Comparison of ENCODE assay signal across 14 cellular contexts in genomic region chr7:41889040-41889439, GRCh38.
A peak's percentile ranks its signal among the peaks of the same experiment; 100 is the strongest.
DNase-seq lines count a peak whose midpoint lies in the region; ATAC-seq and TF ChIP-seq lines count a peak whose summit lies in the region.
"Had no signal": no experiment of that assay in that cellular context is flagged by ENCODE, and none has a peak within 500 bp of the region (broad histone marks: within the 10 kb centered on the region; RNA-seq: fewer than 3 reads in every experiment).

No MANE protein-coding gene starts in this region.

- no peak overlapping the region for H3K4me3 Mint-ChIP-seq in natural killer cell
- no peak overlapping the region for H3K4me3 Mint-ChIP-seq in natural killer cell treated with Interleukin-12 subunit alpha and Interleukin-12 subunit beta and Interleukin-15 and Interleukin-18, amount 100 ng/mL, for 72 hours
- no peak overlapping the region for H3K4me3 Mint-ChIP-seq in T-helper 17 cell
- H3K4me3 Mint-ChIP-seq: activated naive CD4-positive, alpha-beta T cell treated with anti-CD3 and anti-CD28 coated beads for 36 hours had no signal

- no peaks in the 10 kb centered on the region for H3K27me3 Mint-ChIP-seq in natural killer cell (ENCODE audit: low read depth in 2 of 2)
- H3K27me3 Mint-ChIP-seq in natural killer cell treated with Interleukin-12 subunit alpha and Interleukin-12 subunit beta and Interleukin-15 and Interleukin-18, amount 100 ng/mL, for 72 hours, result no peaks in the 10 kb centered on the region
- H3K27me3 Mint-ChIP-seq in T-helper 17 cell, result peaks cover 23% of the 10 kb centered on the region

- H4K8ac ChIP-seq in mesendoderm (ENCODE audit: low read depth, low read length), result no peak overlapping the region

- H3K4me2 ChIP-seq in mesendoderm (ENCODE audit: low read length), result no peak overlapping the region

- no peak overlapping the region for H3K27ac ChIP-seq in mesendoderm (ENCODE audit: low read depth, low read length)
- H3K27ac ChIP-seq: sigmoid colon, thoracic aorta had no signal

- no peaks in the 10 kb centered on the region for H3K36me3 ChIP-seq in mesendoderm (ENCODE audit: control insufficient read depth, insufficient read depth, low read length)
- H3K36me3 ChIP-seq: sigmoid colon, thoracic aorta had no signal

- intact Hi-C loops in natural killer cell (cut with micrococcal nuclease), result no loop called here

- H3K23ac ChIP-seq in mesendoderm (ENCODE audit: low read length), result no peak overlapping the region

- no peak overlapping the region for H3K4ac ChIP-seq in mesendoderm (ENCODE audit: low read depth, low read length)

- H3K56ac ChIP-seq in mesendoderm (ENCODE audit: low read length), result no peak overlapping the region

- TF ChIP-seq CTCF in natural killer cell (IDR thresholded peaks at IDR 0.05), result no peak

- no peak overlapping the region for H2BK5ac ChIP-seq in mesendoderm (ENCODE audit: low read length)

- H3K27me3 ChIP-seq in mesendoderm (ENCODE audit: insufficient read depth, low read length, poor library complexity), result no peaks in the 10 kb centered on the region
- H3K27me3 ChIP-seq: sigmoid colon had no signal

- H3K4me1 ChIP-seq in mesendoderm (ENCODE audit: control insufficient read depth, low read depth, low read length), result peaks cover 2% of the 10 kb centered on the region

- H3K27ac Mint-ChIP-seq in natural killer cell (no peak overlapping the region), T-helper 17 cell (no peak overlapping the region)
- H3K27ac Mint-ChIP-seq in natural killer cell treated with Interleukin-12 subunit alpha and Interleukin-12 subunit beta and Interleukin-15 and Interleukin-18, amount 100 ng/mL, for 72 hours, result peak overlapping the region in 1 of 2 donors; percentile 78
- H3K27ac Mint-ChIP-seq: activated naive CD4-positive, alpha-beta T cell treated with anti-CD3 and anti-CD28 coated beads for 36 hours had no signal

- no peak overlapping the region for H2BK15ac ChIP-seq in mesendoderm (replicated peaks; ENCODE audit: low read depth)

- no peak overlapping the region for H3K18ac ChIP-seq in mesendoderm (ENCODE audit: low read length)

- DNase-seq in natural killer cell (no peak), T-helper 17 cell (no peak), mesendoderm (no peak), dedifferentiated amniotic fluid mesenchymal stem cell (ENCODE audit: extremely low spot score) (no peak), islet precursor cell (no peak)
- no peak for DNase-seq in natural killer cell treated with Interleukin-12 subunit alpha and Interleukin-12 subunit beta and Interleukin-15 and Interleukin-18, amount 100 ng/mL, for 72 hours (ENCODE audit: low spot score)
- DNase-seq: activated CD4-positive, alpha-beta T cell treated with anti-CD3 and anti-CD28 coated beads, Interleukin-2, amount 50 U/mL, for 4 hours; activated naive CD4-positive, alpha-beta T cell treated with anti-CD3 and anti-CD28 coated beads for 36 hours; DMS153; NCI-H1436 treated with DMSO at 0.1 percent for 48 hours; sigmoid colon had no signal

- H2AK5ac ChIP-seq in mesendoderm (ENCODE audit: low read length), result no peak overlapping the region

- no peaks in the 10 kb centered on the region for H3K9me3 ChIP-seq in T-helper 17 cell (ENCODE audit: control insufficient read depth, low read length, poor library complexity, severe bottlenecking)
- H3K9me3 ChIP-seq: sigmoid colon, thoracic aorta had no signal

- H3K4me1 Mint-ChIP-seq in natural killer cell (no peaks in the 10 kb centered on the region), T-helper 17 cell (peaks cover 6% of the 10 kb centered on the region)
- peaks cover 33 to 56% of the 10 kb centered on the region in 2 donors for H3K4me1 Mint-ChIP-seq in natural killer cell treated with Interleukin-12 subunit alpha and Interleukin-12 subunit beta and Interleukin-15 and Interleukin-18, amount 100 ng/mL, for 72 hours (ENCODE audit: low read depth in 2 of 2)

- no peaks in the 10 kb centered on the region for H3K79me1 ChIP-seq in mesendoderm (ENCODE audit: low read length)

- H3K9me3 Mint-ChIP-seq in natural killer cell, result no peaks in the 10 kb centered on the region
- peaks cover 6% of the 10 kb centered on the region for H3K9me3 Mint-ChIP-seq in natural killer cell treated with Interleukin-12 subunit alpha and Interleukin-12 subunit beta and Interleukin-15 and Interleukin-18, amount 100 ng/mL, for 72 hours
- H3K9me3 Mint-ChIP-seq: activated naive CD4-positive, alpha-beta T cell treated with anti-CD3 and anti-CD28 coated beads for 36 hours had no signal

- no peak overlapping the region for H4K5ac ChIP-seq in mesendoderm (ENCODE audit: low read length)

- no peaks in the 10 kb centered on the region for H3K79me2 ChIP-seq in mesendoderm (ENCODE audit: control insufficient read depth, insufficient read depth, low read length)

- no peak overlapping the region for H2BK120ac ChIP-seq in mesendoderm (ENCODE audit: low read depth, low read length)

- no peak overlapping the region for H3K4me3 ChIP-seq in mesendoderm (ENCODE audit: low read length)
- H3K4me3 ChIP-seq: sigmoid colon, thoracic aorta had no signal

- no CpG with 5 or more reads among the region's 5 CpGs for WGBS in mesendoderm (ENCODE audit: extremely low coverage, insufficient coverage, low lambda C conversion rate)

- H3K36me3 Mint-ChIP-seq in natural killer cell, result no peaks in the 10 kb centered on the region
- H3K36me3 Mint-ChIP-seq in natural killer cell treated with Interleukin-12 subunit alpha and Interleukin-12 subunit beta and Interleukin-15 and Interleukin-18, amount 100 ng/mL, for 72 hours, result no peaks in the 10 kb centered on the region
- peaks cover 2% of the 10 kb centered on the region for H3K36me3 Mint-ChIP-seq in T-helper 17 cell (ENCODE audit: low read depth)

- ATAC-seq in natural killer cell (peak in 2 of 3 donors; percentile 31 to 32), HG02610 (IDR thresholded peaks at IDR 0.05; ENCODE audit: unreplicated experiment) (peak; percentile 42), T-helper 17 cell (peak; percentile 25), HG03378 (IDR thresholded peaks at IDR 0.05; ENCODE audit: unreplicated experiment) (no peak)
- no peak for ATAC-seq in natural killer cell treated with Interleukin-12 subunit alpha and Interleukin-12 subunit beta and Interleukin-15 and Interleukin-18, amount 100 ng/mL, for 72 hours

- H3K9ac ChIP-seq in mesendoderm (ENCODE audit: low read length), result no peak overlapping the region

Comparison
In these comparisons a context has a peak if more than half of its experiments do, and no peak if none do; other contexts are left out.
1. ATAC-seq: peak in natural killer cell (2 of 3), HG02610 (single experiment) and T-helper 17 cell (single experiment); none in natural killer cell treated with Interleukin-12 subunit alpha and Interleukin-12 subunit beta and Interleukin-15 and Interleukin-18, amount 100 ng/mL, for 72 hours (0 of 2) and HG03378 (single experiment).